Comparison of ENCODE assay signal across 14 cellular contexts in genomic region chr4:169189372-169189771, GRCh38.
A peak's percentile ranks its signal among the peaks of the same experiment; 100 is the strongest.
DNase-seq lines count a peak whose midpoint lies in the region; ATAC-seq and TF ChIP-seq lines count a peak whose summit lies in the region.
"Had no signal": no experiment of that assay in that cellular context is flagged by ENCODE, and none has a peak within 500 bp of the region (broad histone marks: within the 10 kb centered on the region; RNA-seq: fewer than 3 reads in every experiment).

No MANE protein-coding gene starts in this region.

- intact Hi-C loops in breast epithelium (cut with DNase I; ENCODE audit: low total_unique reads) = no loop called here

- TF ChIP-seq POLR2A in breast epithelium (IDR thresholded peaks at IDR 0.05) = no peak

- H3K4me1 Mint-ChIP-seq in type B pancreatic cell (ENCODE audit: unreplicated experiment) = peaks cover 13% of the 10 kb centered on the region

- no peaks in the 10 kb centered on the region for H3K27me3 Mint-ChIP-seq in type B pancreatic cell
- H3K27me3 Mint-ChIP-seq: brain; stimulated activated naive CD8-positive, alpha-beta T cell treated with anti-CD3 and anti-CD28 coated beads, Interleukin-15, Interleukin-2, amounts not matched to agents 100 ng/mL and 50 ng/mL, for 24 hours had no signal

- no peak overlapping the region for H3K4me3 ChIP-seq in effector memory CD4-positive, alpha-beta T cell (ENCODE audit: insufficient read depth, low read depth, low read length, poor library complexity, severe bottlenecking)
- no peak overlapping the region for H3K4me3 ChIP-seq in breast epithelium
- H3K4me3 ChIP-seq: PC-9 had no signal

- ATAC-seq in GM19035 (IDR thresholded peaks at IDR 0.05; ENCODE audit: unreplicated experiment) (peak; percentile 79), HG02571 (IDR thresholded peaks at IDR 0.05; ENCODE audit: unreplicated experiment) (peak; percentile 83), HG03378 (IDR thresholded peaks at IDR 0.05; ENCODE audit: unreplicated experiment) (peak; percentile 86)
- ATAC-seq: activated T-cell treated with anti-CD3 and anti-CD28 coated beads, Interleukin-2, amount 50 U/mL, for 4 hours; HepG2 had no signal

- H3K27me3 ChIP-seq in effector memory CD4-positive, alpha-beta T cell (replicated peaks; ENCODE audit: control insufficient read depth, insufficient read depth, low read length, poor library complexity, severe bottlenecking) = no peaks in the 10 kb centered on the region
- no peaks in the 10 kb centered on the region for H3K27me3 ChIP-seq in breast epithelium

- H3K27ac ChIP-seq in effector memory CD4-positive, alpha-beta T cell (ENCODE audit: insufficient read depth, low read length, poor library complexity, severe bottlenecking) = no peak overlapping the region
- no peak overlapping the region for H3K27ac ChIP-seq in breast epithelium
- H3K27ac ChIP-seq: PC-9 had no signal

- no peak for DNase-seq in type B pancreatic cell (ENCODE audit: extremely low spot score, unreplicated experiment)
- no peak for DNase-seq in effector memory CD4-positive, alpha-beta T cell
- DNase-seq in breast epithelium (ENCODE audit: low spot score in 2 of 2) = no peak
- no peak for DNase-seq in AML-193 (lab: John Stamatoyannopoulos, UW)
- DNase-seq: activated T-cell treated with anti-CD3 and anti-CD28 coated beads, Interleukin-2, amount 50 U/mL, for 4 hours; erythroblast; nephron progenitor cell; PC-9 had no signal

- H3K4me1 ChIP-seq in effector memory CD4-positive, alpha-beta T cell (ENCODE audit: control insufficient read depth, insufficient read depth, low read length, poor library complexity, severe bottlenecking) = no peaks in the 10 kb centered on the region
- H3K4me1 ChIP-seq in breast epithelium = peaks cover 0 to 2% of the 10 kb centered on the region in 2 donors

- H3K27ac Mint-ChIP-seq in type B pancreatic cell = peak overlapping the region; percentile 45
- H3K27ac Mint-ChIP-seq: brain; nephron progenitor cell; stimulated activated naive CD8-positive, alpha-beta T cell treated with anti-CD3 and anti-CD28 coated beads, Interleukin-15, Interleukin-2, amounts not matched to agents 100 ng/mL and 50 ng/mL, for 24 hours had no signal

- no peaks in the 10 kb centered on the region for H3K9me3 ChIP-seq in effector memory CD4-positive, alpha-beta T cell (ENCODE audit: control insufficient read depth, low read length)
- H3K9me3 ChIP-seq in breast epithelium = no peaks in the 10 kb centered on the region

- H3K4me3 Mint-ChIP-seq in type B pancreatic cell = no peak overlapping the region
- H3K4me3 Mint-ChIP-seq: activated T-cell treated with anti-CD3 and anti-CD28 coated beads, Interleukin-2, amount 50 U/mL, for 4 hours; brain; nephron progenitor cell; stimulated activated naive CD8-positive, alpha-beta T cell treated with anti-CD3 and anti-CD28 coated beads, Interleukin-15, Interleukin-2, amounts not matched to agents 100 ng/mL and 50 ng/mL, for 24 hours had no signal

- H3K36me3 Mint-ChIP-seq in type B pancreatic cell = peaks cover under 1% of the 10 kb centered on the region

- H3K36me3 ChIP-seq in effector memory CD4-positive, alpha-beta T cell (ENCODE audit: control insufficient read depth, insufficient read depth, low read length) = no peaks in the 10 kb centered on the region
- no peaks in the 10 kb centered on the region for H3K36me3 ChIP-seq in breast epithelium

- TF ChIP-seq CTCF in type B pancreatic cell (conservative IDR thresholded peaks at IDR 0.05) = no peak
- no peak for TF ChIP-seq CTCF in breast epithelium (IDR thresholded peaks at IDR 0.05)

- no peaks in the 10 kb centered on the region for H3K9me3 Mint-ChIP-seq in type B pancreatic cell
- H3K9me3 Mint-ChIP-seq: activated T-cell treated with anti-CD3 and anti-CD28 coated beads, Interleukin-2, amount 50 U/mL, for 4 hours; stimulated activated naive CD8-positive, alpha-beta T cell treated with anti-CD3 and anti-CD28 coated beads, Interleukin-15, Interleukin-2, amounts not matched to agents 100 ng/mL and 50 ng/mL, for 24 hours had no signal
